ENCODE assay signal across 4 cellular contexts in the genomic region with DNA sequence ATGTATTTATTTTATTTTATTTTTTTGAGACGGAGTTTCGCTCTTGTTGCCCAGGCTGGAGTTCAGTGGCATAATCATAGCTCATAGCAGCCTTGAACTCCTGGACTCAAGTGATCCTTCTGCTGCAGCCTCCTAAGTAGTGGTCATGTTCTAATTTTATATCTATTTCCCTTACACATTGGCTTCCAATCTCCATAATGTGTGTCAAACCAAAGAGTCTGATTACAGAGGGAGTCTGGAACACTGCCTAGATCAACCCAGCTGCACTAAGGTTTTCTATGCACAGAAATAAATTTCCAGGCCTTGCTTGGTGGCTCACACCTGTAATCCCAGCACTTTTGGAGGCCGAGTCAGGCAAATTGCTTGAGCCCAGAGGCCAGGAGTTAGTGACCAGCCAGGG. TPM values are rescaled to one million over a fixed set of nuclear protein-coding genes. Genes with fewer than 3 reads are reported as not detected.
"Had no signal": no experiment of that assay in that cellular context is flagged by ENCODE, and none has a peak within 500 bp of the region (broad histone marks: within the 10 kb centered on the region; RNA-seq: fewer than 3 reads in every experiment).

No MANE protein-coding gene starts in this region.

RNA-seq across cellular contexts. Expression of a gene that starts 7.2 kb away (rescaled TPM):
- total RNA-seq: LHCN-M2, M059J, MCF 10A, NCI-H460 had no signal

RNA-seq across cellular contexts. Expression of a gene that starts 10.4 kb away (rescaled TPM):
- total RNA-seq: LHCN-M2, M059J, MCF 10A, NCI-H460 had no signal

RNA-seq across cellular contexts. Expression of a gene that starts 31.3 kb away (rescaled TPM):
- total RNA-seq: LHCN-M2, M059J, MCF 10A had no signal

RNA-seq across cellular contexts. Expression of a gene that starts 32.0 kb away (rescaled TPM):
- total RNA-seq: LHCN-M2, M059J, MCF 10A, NCI-H460 had no signal
